Comparison of ENCODE assay signal across 14 cellular contexts in the genomic region with DNA sequence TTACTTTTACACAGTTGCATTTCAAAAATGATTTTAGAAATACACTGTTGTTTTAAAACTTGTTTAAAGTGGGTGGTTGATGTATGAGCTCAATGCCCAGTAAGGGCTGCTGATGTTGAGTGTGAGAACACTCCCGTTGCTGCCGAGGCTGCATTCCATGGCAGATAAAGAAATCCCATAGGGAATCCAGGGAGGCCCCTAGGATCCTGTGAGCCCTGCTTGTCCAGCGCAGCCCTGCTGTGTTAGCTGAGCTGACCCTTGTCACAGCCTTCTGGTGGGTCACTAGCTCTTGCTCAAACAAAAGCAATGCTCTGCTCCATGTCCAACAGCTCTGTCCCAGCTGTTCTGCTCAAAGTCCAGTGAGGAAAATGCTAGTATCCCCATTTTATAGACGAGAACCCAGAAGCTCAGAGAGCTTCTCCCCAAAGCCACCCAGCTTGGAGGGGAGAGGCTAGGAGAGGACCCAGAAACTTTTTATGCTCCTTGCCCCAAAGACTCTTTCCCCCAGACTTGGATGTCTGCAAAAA. TPM values are rescaled to one million over a fixed set of nuclear protein-coding genes. Genes with fewer than 3 reads are reported as not detected.
A peak's percentile ranks its signal among the peaks of the same experiment; 100 is the strongest.
DNase-seq lines count a peak whose midpoint lies in the region; ATAC-seq and TF ChIP-seq lines count a peak whose summit lies in the region.
"Had no signal": no experiment of that assay in that cellular context is flagged by ENCODE, and none has a peak within 500 bp of the region (broad histone marks: within the 10 kb centered on the region; RNA-seq: fewer than 3 reads in every experiment).

No MANE protein-coding gene starts in this region.

- CTCF ChIA-PET in BJ (lab: Yijun Ruan, JAX) (interaction anchor here (0.6 to 23.7 kb wide), 7 partner anchors 8 to 50 kb away, joined by 3 to 515 read pairs (median 5); partner anchors contain the start of genes COL1A1 and TMEM92), RWPE1 (lab: Yijun Ruan, JAX) (interaction anchor here (0.6 kb wide), 2 partner anchors 29 to 142 kb away, joined by 3 read pairs; no protein-coding TSS in a partner anchor)
- CTCF ChIA-PET in CD4-positive, alpha-beta memory T cell (lab: Charles Lee; ENCODE audit: partially characterized antibody): interaction anchor here (0.9 kb wide), 1 partner anchor 20 kb away, joined by 3 read pairs; no protein-coding TSS in a partner anchor

- no peak for TF ChIP-seq CTCF in BJ (IDR thresholded peaks at IDR 0.05; ENCODE audit: insufficient read depth, low read depth, low read length)
- TF ChIP-seq CTCF in RWPE1 (conservative IDR thresholded peaks at IDR 0.05; ENCODE audit: low read depth): no peak
- TF ChIP-seq CTCF in fibroblast of the aortic adventitia (IDR thresholded peaks at IDR 0.05; ENCODE audit: insufficient read depth, low read length): no peak
- no peak for TF ChIP-seq CTCF in neural crest cell (conservative IDR thresholded peaks at IDR 0.05)

- DNase-seq in BJ (ENCODE audit: low read depth) (no peak), RWPE1 (ENCODE audit: low spot score) (no peak), fibroblast of the aortic adventitia (ENCODE audit: low read depth) (peak; percentile 91), neural crest cell (ENCODE audit: low read depth, low spot score) (no peak), retina (no peak)
- no peak for DNase-seq in CD4-positive, alpha-beta memory T cell
- DNase-seq: activated CD4-positive, alpha-beta T cell treated with anti-CD3 and anti-CD28 coated beads for 4 hours; anterior cingulate cortex; CD8-positive, alpha-beta memory T cell; stimulated activated naive B cell treated with anti-CD40 and anti-IgM and Interleukin-4, amounts not matched to agents 10 μg/mL and 1 μg/mL and 100 μg/mL, for 72 hours had no signal

- H3K4me3 ChIP-seq in BJ (ENCODE audit: low read depth, low read length) (peak overlapping the region; percentile 21), fibroblast of the aortic adventitia (ENCODE audit: low read depth, low read length) (peak overlapping the region; percentile 47)
- no peak overlapping the region for H3K4me3 ChIP-seq in CD4-positive, alpha-beta memory T cell (ENCODE audit: low read length in 2 of 2)

- H3K4me3 Mint-ChIP-seq in neural crest cell: peak overlapping the region; percentile 29
- no peak overlapping the region for H3K4me3 Mint-ChIP-seq in CD4-positive, alpha-beta memory T cell
- H3K4me3 Mint-ChIP-seq: CD8-positive, alpha-beta memory T cell; stimulated activated naive B cell treated with anti-CD40 and anti-IgM and Interleukin-4, amounts not matched to agents 10 μg/mL and 1 μg/mL and 100 μg/mL, for 72 hours had no signal

- H3K4me1 ChIP-seq in CD4-positive, alpha-beta memory T cell (ENCODE audit: insufficient read depth, low read length): no peaks in the 10 kb centered on the region

- peak overlapping the region; percentile 51 for H3K27ac Mint-ChIP-seq in neural crest cell (ENCODE audit: unreplicated experiment)
- no peak overlapping the region for H3K27ac Mint-ChIP-seq in CD4-positive, alpha-beta memory T cell
- H3K27ac Mint-ChIP-seq: CD8-positive, alpha-beta memory T cell; stimulated activated naive B cell treated with anti-CD40 and anti-IgM and Interleukin-4, amounts not matched to agents 10 μg/mL and 1 μg/mL and 100 μg/mL, for 72 hours had no signal

- peaks cover 6% of the 10 kb centered on the region for H3K36me3 Mint-ChIP-seq in neural crest cell (ENCODE audit: low read depth)
- H3K36me3 Mint-ChIP-seq in CD4-positive, alpha-beta memory T cell: peaks cover 0 to 3% of the 10 kb centered on the region in 2 donors

- H3K27ac ChIP-seq in RWPE1: peak overlapping the region; percentile 91
- no peak overlapping the region for H3K27ac ChIP-seq in CD4-positive, alpha-beta memory T cell (ENCODE audit: low read depth, low read length)
- H3K27ac ChIP-seq: KMS-11 had no signal

- POLR2A ChIA-PET in BJ (lab: Charles Lee): interaction anchor here (0.6 to 4.3 kb wide), 8 partner anchors 10 to 50 kb away, joined by 3 to 58 read pairs (median 5); partner anchors contain the start of gene COL1A1
- POLR2A ChIA-PET in RWPE1 (lab: Yijun Ruan, JAX; ENCODE audit: low non-redundant PET): no interaction called here
- POLR2A ChIA-PET in CD4-positive, alpha-beta memory T cell (lab: Charles Lee; ENCODE audit: partially characterized antibody): no interaction called here

- no peaks in the 10 kb centered on the region for H3K27me3 Mint-ChIP-seq in neural crest cell (ENCODE audit: low read depth)
- peaks cover 4 to 10% of the 10 kb centered on the region in 2 donors for H3K27me3 Mint-ChIP-seq in CD4-positive, alpha-beta memory T cell

- no peaks in the 10 kb centered on the region for H3K9me3 ChIP-seq in CD4-positive, alpha-beta memory T cell (ENCODE audit: control insufficient read depth in 1 of 2, low read length in 2 of 2)

- no peaks in the 10 kb centered on the region for H3K36me3 ChIP-seq in BJ (ENCODE audit: control insufficient read depth, insufficient read depth, low read length)
- H3K36me3 ChIP-seq in CD4-positive, alpha-beta memory T cell (ENCODE audit: insufficient read depth, low read length): no peaks in the 10 kb centered on the region

- no peaks in the 10 kb centered on the region for H3K27me3 ChIP-seq in BJ (ENCODE audit: control insufficient read depth, insufficient read depth, low read length)
- no peaks in the 10 kb centered on the region for H3K27me3 ChIP-seq in CD4-positive, alpha-beta memory T cell (ENCODE audit: insufficient read depth, low read length)

- intact Hi-C loops in CD4-positive, alpha-beta memory T cell (cut with micrococcal nuclease): loop anchor here (2.0 kb wide), 1 partner anchor 29 kb away; no protein-coding TSS in a partner anchor

- peaks cover 32% of the 10 kb centered on the region for H3K4me1 Mint-ChIP-seq in neural crest cell
- H3K4me1 Mint-ChIP-seq in CD4-positive, alpha-beta memory T cell: peaks cover 0 to 1% (median 0%) of the 10 kb centered on the region in 4 donors
- H3K4me1 Mint-ChIP-seq: CD8-positive, alpha-beta memory T cell had no signal

- ATAC-seq in GM21528 (IDR thresholded peaks at IDR 0.05; ENCODE audit: low FRiP score, unreplicated experiment) (no peak), GM18498 (IDR thresholded peaks at IDR 0.05; ENCODE audit: unreplicated experiment) (no peak)
- ATAC-seq: sciatic nerve; stimulated activated naive B cell treated with anti-CD40 and anti-IgM and Interleukin-4, amounts not matched to agents 10 μg/mL and 1 μg/mL and 100 μg/mL, for 72 hours had no signal

- H3K9me3 Mint-ChIP-seq in neural crest cell: peaks cover 3% of the 10 kb centered on the region
- peaks cover 0 to 8% (median 6%) of the 10 kb centered on the region in 8 donors for H3K9me3 Mint-ChIP-seq in CD4-positive, alpha-beta memory T cell

RNA-seq across cellular contexts. Expression of gene COL1A1, which starts 18.6 kb away (rescaled TPM):
- polyA plus RNA-seq in BJ (2011; rRNA removed): 1,679 and 2,161 TPM in 2 replicates
- 4,131 and 5,702 TPM in 2 replicates for polyA minus RNA-seq in BJ (2011; rRNA and poly(A)+ RNA removed)
- total RNA-seq in fibroblast of the aortic adventitia (ENCODE audit: low replicate concordance) (2,633 and 16,513 TPM in 2 replicates), neural crest cell (13.3 and 14.8 TPM in 2 replicates)
- total RNA-seq in CD4-positive, alpha-beta memory T cell: 1 to 10 TPM; 1.0 to 1.6 TPM
- polyA plus RNA-seq in CD4-positive, alpha-beta memory T cell: not detected
- polyA plus RNA-seq: CD8-positive, alpha-beta memory T cell had no signal

RNA-seq across cellular contexts. Expression of gene SGCA, which starts 54.2 kb away (rescaled TPM):
- 0.09 and 0.40 TPM in 2 replicates for polyA plus RNA-seq in BJ (2011; rRNA removed)
- polyA minus RNA-seq in BJ (2011; rRNA and poly(A)+ RNA removed): not detected in 2 replicates
- total RNA-seq in fibroblast of the aortic adventitia (ENCODE audit: low replicate concordance): 0.65 and 0.90 TPM in 2 replicates
- total RNA-seq in neural crest cell: not detected in 2 replicates
- not detected for total RNA-seq in CD4-positive, alpha-beta memory T cell
- not detected for polyA plus RNA-seq in CD4-positive, alpha-beta memory T cell
- polyA plus RNA-seq: CD8-positive, alpha-beta memory T cell had no signal

RNA-seq across cellular contexts. Expression of gene TMEM92, which starts 54.3 kb away (rescaled TPM):
- 0.58 and 0.67 TPM in 2 replicates for polyA plus RNA-seq in BJ (2011; rRNA removed)
- polyA minus RNA-seq in BJ (2011; rRNA and poly(A)+ RNA removed): 0.10 and 0.33 TPM in 2 replicates
- 0.09 TPM in 1 of 2 replicates, not detected in the other for total RNA-seq in fibroblast of the aortic adventitia (ENCODE audit: low replicate concordance)
- total RNA-seq in neural crest cell: 3.0 and 3.5 TPM in 2 replicates
- total RNA-seq in CD4-positive, alpha-beta memory T cell: not detected
- not detected for polyA plus RNA-seq in CD4-positive, alpha-beta memory T cell
- total RNA-seq: CD8-positive, alpha-beta memory T cell had no signal
- polyA plus RNA-seq: CD8-positive, alpha-beta memory T cell had no signal

Comparison
In these comparisons a context has a peak if more than half of its experiments do, and no peak if none do; other contexts are left out.
1. H3K4me3 ChIP-seq: peak in BJ (single experiment) and fibroblast of the aortic adventitia (single experiment); none in CD4-positive, alpha-beta memory T cell (0 of 2).
2. RNA of gene COL1A1, which starts 18.6 kb away (total RNA-seq): 2,633 to 16,513 TPM in fibroblast of the aortic adventitia; 13.3 to 14.8 TPM in neural crest cell and 1.0 to 1.6 TPM in CD4-positive, alpha-beta memory T cell; every median in the first group is over 100 times any median in the second.